24 cellular contexts compared by ENCODE assay signal in genomic region chr13:109728061-109728460, GRCh38.
"Had no signal": no experiment of that assay in that cellular context is flagged by ENCODE, and none has a peak within 500 bp of the region (broad histone marks: within the 10 kb centered on the region; RNA-seq: fewer than 3 reads in every experiment).

No MANE protein-coding gene starts in this region.

- H3K9me3 Mint-ChIP-seq: activated CD4-positive, alpha-beta T cell treated with anti-CD3 and anti-CD28 coated beads, Interleukin-2, amount 10 ng/mL, durations not matched to agents 24 days and 14 days; activated CD8-positive, alpha-beta T cell treated with anti-CD3 and anti-CD28 coated beads for 36 hours; activated naive CD4-positive, alpha-beta T cell treated with anti-CD3 and anti-CD28 coated beads for 36 hours; activated naive CD8-positive, alpha-beta T cell treated with anti-CD3 and anti-CD28 coated beads, Interleukin-2, amount 10 ng/mL, durations not matched to agents 7 days and 5 days; activated T-cell treated with anti-CD3 and anti-CD28 coated beads, Interleukin-2, amount 50 U/mL, for 24 hours had no signal

- H3K36me3 Mint-ChIP-seq: activated naive CD8-positive, alpha-beta T cell treated with anti-CD3 and anti-CD28 coated beads, Interleukin-2, amount 10 ng/mL, durations not matched to agents 7 days and 5 days; brain had no signal

- H3K4me3 ChIP-seq: adrenal gland, MG63, SJCRH30, SK-N-MC had no signal

- ATAC-seq: activated CD8-positive, alpha-beta T cell treated with anti-CD3 and anti-CD28 coated beads for 36 hours; Panc1 had no signal

- H3K27ac ChIP-seq: adrenal gland, SJCRH30 had no signal

- H3K27me3 ChIP-seq: adrenal gland, SJCRH30 had no signal

- DNase-seq: activated CD4-positive, alpha-beta T cell treated with anti-CD3 and anti-CD28 coated beads, Interleukin-2, amount 10 ng/mL, durations not matched to agents 24 days and 14 days; activated CD4-positive, alpha-beta T cell treated with anti-CD3 and anti-CD28 coated beads, Interleukin-2, amount 50 U/mL, for 4 hours; activated CD8-positive, alpha-beta T cell treated with anti-CD3 and anti-CD28 coated beads for 36 hours; activated gamma-delta T cell treated with Interleukin-2 at 50 U/mL for 16 hours; activated naive CD4-positive, alpha-beta T cell treated with anti-CD3 and anti-CD28 coated beads for 36 hours; activated naive CD8-positive, alpha-beta T cell treated with anti-CD3 and anti-CD28 coated beads, Interleukin-2, amount 10 ng/mL, durations not matched to agents 7 days and 5 days; activated T-cell treated with anti-CD3 and anti-CD28 coated beads, Interleukin-2, amount 50 U/mL, for 24 hours; adrenal gland; anterior cingulate cortex; caudate nucleus; cerebellar nuclear complex; Karpas-422; MG63; NCI-H1092; NCI-H1436 treated with DMSO at 0.1 percent for 48 hours; NCI-H1694 treated with DMSO at 0.1 percent for 48 hours; NCI-H2029; NCI-H345; NCI-H524 treated with DMSO at 0.1 percent for 48 hours; SJCRH30; T1000 had no signal

- H3K27ac Mint-ChIP-seq: activated CD4-positive, alpha-beta T cell treated with anti-CD3 and anti-CD28 coated beads, Interleukin-2, amount 10 ng/mL, durations not matched to agents 24 days and 14 days; activated CD8-positive, alpha-beta T cell treated with anti-CD3 and anti-CD28 coated beads for 36 hours; activated naive CD4-positive, alpha-beta T cell treated with anti-CD3 and anti-CD28 coated beads for 36 hours; activated naive CD8-positive, alpha-beta T cell treated with anti-CD3 and anti-CD28 coated beads, Interleukin-2, amount 10 ng/mL, durations not matched to agents 7 days and 5 days; activated T-cell treated with anti-CD3 and anti-CD28 coated beads, Interleukin-2, amount 50 U/mL, for 24 hours had no signal

- H3K9me3 ChIP-seq: adrenal gland, MG63, SJCRH30 had no signal

- H3K4me1 Mint-ChIP-seq: activated CD4-positive, alpha-beta T cell treated with anti-CD3 and anti-CD28 coated beads, Interleukin-2, amount 10 ng/mL, durations not matched to agents 24 days and 14 days had no signal

- H3K36me3 ChIP-seq: adrenal gland, MG63, SJCRH30 had no signal

- H3K4me3 Mint-ChIP-seq: activated CD4-positive, alpha-beta T cell treated with anti-CD3 and anti-CD28 coated beads, Interleukin-2, amount 10 ng/mL, durations not matched to agents 24 days and 14 days; activated CD8-positive, alpha-beta T cell treated with anti-CD3 and anti-CD28 coated beads for 36 hours; activated naive CD4-positive, alpha-beta T cell treated with anti-CD3 and anti-CD28 coated beads for 36 hours; activated naive CD8-positive, alpha-beta T cell treated with anti-CD3 and anti-CD28 coated beads, Interleukin-2, amount 10 ng/mL, durations not matched to agents 7 days and 5 days; activated T-cell treated with anti-CD3 and anti-CD28 coated beads, Interleukin-2, amount 50 U/mL, for 24 hours had no signal
